In the genomic region with DNA sequence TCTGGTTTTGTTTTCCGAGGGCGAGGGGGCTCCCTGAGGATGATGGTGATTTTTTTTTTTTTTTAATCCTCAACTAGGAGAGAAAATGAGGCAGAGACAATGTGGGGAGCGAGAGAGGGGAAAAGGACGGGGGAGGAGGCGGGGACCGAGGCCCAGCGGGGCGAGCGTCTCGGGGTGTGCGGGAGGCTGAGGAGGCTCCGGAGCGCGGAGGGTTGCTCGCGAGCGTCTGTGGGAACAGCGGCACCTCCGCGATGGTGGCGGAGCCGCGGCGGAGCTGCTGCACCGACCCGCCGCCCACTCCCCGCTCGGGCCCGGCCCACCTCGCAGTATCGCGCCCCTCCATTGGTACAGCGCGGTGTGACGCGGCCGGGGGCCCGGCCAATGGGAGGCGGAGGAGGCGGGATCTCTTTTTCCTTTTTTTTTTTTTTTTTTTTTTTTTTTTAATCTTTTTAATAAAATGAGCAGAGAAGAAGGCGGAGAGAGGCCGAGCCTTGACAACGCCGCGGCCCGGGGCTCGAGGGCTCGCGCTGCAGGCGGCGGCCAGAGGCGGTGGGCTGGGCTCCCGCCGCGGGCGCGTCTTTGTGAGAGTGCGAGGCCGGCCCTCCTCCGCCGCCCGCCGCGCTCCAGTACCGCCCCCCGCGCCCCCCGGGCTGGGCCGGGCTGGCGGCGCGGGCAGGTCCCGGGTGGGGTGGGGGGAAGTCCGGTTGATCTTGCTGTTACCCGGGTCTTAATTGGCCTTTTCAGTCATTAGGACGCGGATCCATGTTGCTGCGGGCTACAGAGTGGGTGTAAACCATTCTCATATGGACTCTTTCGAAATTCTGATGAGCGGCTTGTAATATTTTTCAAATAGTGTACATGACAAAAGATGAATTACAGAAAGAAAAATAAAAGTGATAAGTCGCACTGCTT, we compare ENCODE assay signal across 1 cellular context.
TF ChIP-seq lines count a peak whose summit lies in the region.

RERE (minus strand) TSS at position 228 of the 912 bp plus-strand sequence.

TF ChIP-seq in K562, 482 proteins besides CTCF, POLR2A, EP300 and RAD21 (continued from another document):
- TF ChIP-seq, protein P1, sequence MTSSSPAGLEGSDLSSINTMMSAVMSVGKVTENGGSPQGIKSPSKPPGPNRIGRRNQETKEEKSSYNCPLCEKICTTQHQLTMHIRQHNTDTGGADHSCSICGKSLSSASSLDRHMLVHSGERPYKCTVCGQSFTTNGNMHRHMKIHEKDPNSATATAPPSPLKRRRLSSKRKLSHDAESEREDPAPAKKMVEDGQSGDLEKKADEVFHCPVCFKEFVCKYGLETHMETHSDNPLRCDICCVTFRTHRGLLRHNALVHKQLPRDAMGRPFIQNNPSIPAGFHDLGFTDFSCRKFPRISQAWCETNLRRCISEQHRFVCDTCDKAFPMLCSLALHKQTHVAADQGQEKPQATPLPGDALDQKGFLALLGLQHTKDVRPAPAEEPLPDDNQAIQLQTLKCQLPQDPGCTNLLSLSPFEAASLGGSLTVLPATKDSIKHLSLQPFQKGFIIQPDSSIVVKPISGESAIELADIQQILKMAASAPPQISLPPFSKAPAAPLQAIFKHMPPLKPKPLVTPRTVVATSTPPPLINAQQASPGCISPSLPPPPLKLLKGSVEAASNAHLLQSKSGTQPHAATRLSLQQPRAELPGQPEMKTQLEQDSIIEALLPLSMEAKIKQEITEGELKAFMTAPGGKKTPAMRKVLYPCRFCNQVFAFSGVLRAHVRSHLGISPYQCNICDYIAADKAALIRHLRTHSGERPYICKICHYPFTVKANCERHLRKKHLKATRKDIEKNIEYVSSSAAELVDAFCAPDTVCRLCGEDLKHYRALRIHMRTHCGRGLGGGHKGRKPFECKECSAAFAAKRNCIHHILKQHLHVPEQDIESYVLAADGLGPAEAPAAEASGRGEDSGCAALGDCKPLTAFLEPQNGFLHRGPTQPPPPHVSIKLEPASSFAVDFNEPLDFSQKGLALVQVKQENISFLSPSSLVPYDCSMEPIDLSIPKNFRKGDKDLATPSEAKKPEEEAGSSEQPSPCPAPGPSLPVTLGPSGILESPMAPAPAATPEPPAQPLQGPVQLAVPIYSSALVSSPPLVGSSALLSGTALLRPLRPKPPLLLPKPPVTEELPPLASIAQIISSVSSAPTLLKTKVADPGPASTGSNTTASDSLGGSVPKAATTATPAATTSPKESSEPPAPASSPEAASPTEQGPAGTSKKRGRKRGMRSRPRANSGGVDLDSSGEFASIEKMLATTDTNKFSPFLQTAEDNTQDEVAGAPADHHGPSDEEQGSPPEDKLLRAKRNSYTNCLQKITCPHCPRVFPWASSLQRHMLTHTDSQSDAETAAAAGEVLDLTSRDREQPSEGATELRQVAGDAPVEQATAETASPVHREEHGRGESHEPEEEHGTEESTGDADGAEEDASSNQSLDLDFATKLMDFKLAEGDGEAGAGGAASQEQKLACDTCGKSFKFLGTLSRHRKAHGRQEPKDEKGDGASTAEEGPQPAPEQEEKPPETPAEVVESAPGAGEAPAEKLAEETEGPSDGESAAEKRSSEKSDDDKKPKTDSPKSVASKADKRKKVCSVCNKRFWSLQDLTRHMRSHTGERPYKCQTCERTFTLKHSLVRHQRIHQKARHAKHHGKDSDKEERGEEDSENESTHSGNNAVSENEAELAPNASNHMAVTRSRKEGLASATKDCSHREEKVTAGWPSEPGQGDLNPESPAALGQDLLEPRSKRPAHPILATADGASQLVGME (CRISPR knock-in tag; IDR thresholded peaks at IDR 0.05) = no peak
- TF ChIP-seq HEY1 (CRISPR knock-in tag; IDR thresholded peaks at IDR 0.05; ENCODE audit: borderline replicate concordance) (no peak), TRIM24 (IDR thresholded peaks at IDR 0.05) (no peak), CHCHD3 (CRISPR knock-in tag; IDR thresholded peaks at IDR 0.05) (peak; percentile 6; the same call in 1 of the 2 replicates), TAF7 (tag; IDR thresholded peaks at IDR 0.05) (peak; percentile 91), ZNF592 (IDR thresholded peaks at IDR 0.05) (peak; percentile 68; the same call in 1 of the 2 replicates), ZNF707 (CRISPR knock-in tag; conservative IDR thresholded peaks at IDR 0.05) (no peak), FOXJ2 (tag; IDR thresholded peaks at IDR 0.05) (0 out of 2 replicates have a peak, but pooled peaks have one; percentile 52), NFXL1 (CRISPR knock-in tag; IDR thresholded peaks at IDR 0.05) (no peak), RUNX1 (IDR thresholded peaks at IDR 0.05; ENCODE audit: low read depth) (peak; percentile 8; the same call in 1 of the 2 replicates)
